Comparison of ENCODE assay signal across 8 cellular contexts in genomic region chr2:101240694-101241093, GRCh38. TPM values are rescaled to one million over a fixed set of nuclear protein-coding genes. Genes with fewer than 3 reads are reported as not detected.
DNase-seq lines count a peak whose midpoint lies in the region; ATAC-seq, FAIRE-seq and TF ChIP-seq lines count a peak whose summit lies in the region.
"Not testable (repeated sequence)": the region's sequence is repeated elsewhere in the genome, so short reads cannot be mapped to it uniquely, and the experiment has no call there.

No MANE protein-coding gene starts in this region.

- H3K36me3 Mint-ChIP-seq in activated CD8-positive, alpha-beta memory T cell treated with anti-CD3 and anti-CD28 coated beads, Interleukin-2, amount 10 ng/mL, durations not matched to agents 7 days and 5 days; endodermal cell (ENCODE audit: low read depth): not testable (repeated sequence)

- not testable (repeated sequence) for ATAC-seq in activated CD8-positive, alpha-beta memory T cell treated with anti-CD3 and anti-CD28 coated beads, Interleukin-2, amount 10 ng/mL, durations not matched to agents 7 days and 5 days; pancreas

- intact Hi-C loops in PC-9 (cut with micrococcal nuclease; ENCODE audit: unreplicated experiment); kidney (cut with DNase I); pancreas (cut with DNase I): not testable (repeated sequence)

- H3K27ac ChIP-seq in ACC112 (ENCODE audit: low read depth, low read length); PC-9; endodermal cell (ENCODE audit: low read depth, low read length): not testable (repeated sequence)
- H3K27ac ChIP-seq in kidney (ENCODE audit: low read depth in 2 of 2, low read length in 2 of 2) (peak overlapping the region in 1 of 2 donors; percentile 37), pancreas (peak overlapping the region; percentile 89 to 96 (median 92))

- not testable (repeated sequence) for H3K4me1 Mint-ChIP-seq in activated CD8-positive, alpha-beta memory T cell treated with anti-CD3 and anti-CD28 coated beads, Interleukin-2, amount 10 ng/mL, durations not matched to agents 7 days and 5 days
- H3K4me1 Mint-ChIP-seq in endodermal cell, result peaks cover 22% of the 10 kb centered on the region

- not testable (repeated sequence) for H3K27me3 Mint-ChIP-seq in activated CD8-positive, alpha-beta memory T cell treated with anti-CD3 and anti-CD28 coated beads, Interleukin-2, amount 10 ng/mL, durations not matched to agents 7 days and 5 days; endodermal cell (ENCODE audit: insufficient read depth)

- not testable (repeated sequence) for H3K9me3 Mint-ChIP-seq in activated CD8-positive, alpha-beta memory T cell treated with anti-CD3 and anti-CD28 coated beads, Interleukin-2, amount 10 ng/mL, durations not matched to agents 7 days and 5 days (ENCODE audit: low read depth)
- peaks cover 41% of the 10 kb centered on the region for H3K9me3 Mint-ChIP-seq in endodermal cell

- not testable (repeated sequence) for H3K4me2 ChIP-seq in PC-9

- H3K27me3 ChIP-seq in ACC112 (ENCODE audit: insufficient read depth, low read length); PC-9 (ENCODE audit: insufficient read depth, low read depth); endodermal cell (ENCODE audit: control insufficient read depth, insufficient read depth, low read length, poor library complexity, severe bottlenecking); pancreas: not testable (repeated sequence)

- not testable (repeated sequence) for H4K20me1 ChIP-seq in PC-9 (ENCODE audit: insufficient read depth)

- peak overlapping the region; percentile 30 for H2AFZ ChIP-seq in ACC112 (ENCODE audit: low read length, unreplicated experiment)
- H2AFZ ChIP-seq in PC-9, result not testable (repeated sequence)

- H3K27ac Mint-ChIP-seq in activated CD8-positive, alpha-beta memory T cell treated with anti-CD3 and anti-CD28 coated beads, Interleukin-2, amount 10 ng/mL, durations not matched to agents 7 days and 5 days, result peak overlapping the region; percentile 31
- peak overlapping the region; percentile 88 for H3K27ac Mint-ChIP-seq in endodermal cell

- H3K9ac ChIP-seq in endodermal cell (ENCODE audit: extremely low read depth, low read length, poor library complexity, severe bottlenecking); kidney (ENCODE audit: low read length in 2 of 2): not testable (repeated sequence)

- not testable (repeated sequence) for H3K9me2 ChIP-seq in PC-9 (ENCODE audit: insufficient read depth)

- H3F3A ChIP-seq in PC-9 (ENCODE audit: insufficient read depth, low read depth), result peaks cover 19% of the 10 kb centered on the region

- BruUV-seq in PC-9 (replicated peaks; lab: Mats Ljungman, UMichigan), result not testable (repeated sequence)

- not testable (repeated sequence) for H3K79me2 ChIP-seq in ACC112 (ENCODE audit: control insufficient read depth, insufficient read depth, low read length, unreplicated experiment); PC-9 (ENCODE audit: low read depth)

- not testable (repeated sequence) for H3K9me3 ChIP-seq in PC-9 (ENCODE audit: insufficient read depth, low read depth); endodermal cell (ENCODE audit: control insufficient read depth, low read length); kidney (ENCODE audit: control insufficient read depth in 1 of 2, low read length in 2 of 2); pancreas

- FAIRE-seq in kidney (lab: Jason Lieb, UNC); pancreas (lab: Jason Lieb, UNC): not testable (repeated sequence)

- DNase-seq in ELR (ENCODE audit: low read depth) (peak; percentile 58), pancreas (peak in 2 of 6 donors; percentile 37 to 40)
- DNase-seq in PC-9; activated CD8-positive, alpha-beta memory T cell treated with anti-CD3 and anti-CD28 coated beads, Interleukin-2, amount 10 ng/mL, durations not matched to agents 7 days and 5 days; endodermal cell; kidney: not testable (repeated sequence)

- WGBS in endodermal cell (ENCODE audit: insufficient coverage in 1 of 2, insufficient read length in 1 of 2), 2 experiments, result 28 to 29% methylated on average over 2 of the region's 2 CpGs
- WGBS in pancreas, 2 donors, result 3 to 5% methylated on average over 2 of the region's 2 CpGs

- TF ChIP-seq CTCF in LNCAP (IDR thresholded peaks at IDR 0.05) (peak; percentile 49; the same call in 1 of the 2 replicates), PC-9 (conservative IDR thresholded peaks at IDR 0.05) (peak; percentile 55), endodermal cell (conservative IDR thresholded peaks at IDR 0.05) (peak; percentile 73), kidney (IDR thresholded peaks at IDR 0.05; ENCODE audit: borderline replicate concordance, extremely low read depth, insufficient read depth) (peak; percentile 45), pancreas (IDR thresholded peaks at IDR 0.05) (peak in 3 of 4 donors; percentile 26 to 45 (median 27))

- peak overlapping the region; percentile 32; the same call in 1 of the 2 replicates for H3K4me3 ChIP-seq in ACC112 (ENCODE audit: low read depth, low read length)
- H3K4me3 ChIP-seq in PC-9; endodermal cell (ENCODE audit: low read length); kidney (ENCODE audit: low read length in 2 of 2): not testable (repeated sequence)
- H3K4me3 ChIP-seq in pancreas, result peak overlapping the region in 2 of 4 donors; percentile 5 to 24

- H3K4me3 Mint-ChIP-seq in activated CD8-positive, alpha-beta memory T cell treated with anti-CD3 and anti-CD28 coated beads, Interleukin-2, amount 10 ng/mL, durations not matched to agents 7 days and 5 days; endodermal cell: not testable (repeated sequence)

- not testable (repeated sequence) for H3K4me1 ChIP-seq in ACC112 (ENCODE audit: control insufficient read depth, insufficient read depth, low read length, unreplicated experiment); endodermal cell (ENCODE audit: control insufficient read depth, insufficient read depth, low read length)
- H3K4me1 ChIP-seq in PC-9 (replicated peaks; ENCODE audit: insufficient read depth), result peaks cover 20% of the 10 kb centered on the region
- peaks cover 4 to 12% of the 10 kb centered on the region in 2 donors for H3K4me1 ChIP-seq in kidney (ENCODE audit: control insufficient read depth in 1 of 2, insufficient read depth in 1 of 2, low read depth in 1 of 2, low read length in 2 of 2)
- peaks cover 10 to 45% (median 29%) of the 10 kb centered on the region in 3 donors for H3K4me1 ChIP-seq in pancreas

- POLR2A ChIA-PET in PC-9 (lab: Charles Lee; ENCODE audit: unreplicated experiment), result interaction anchor here (0.6 kb wide), 1 partner anchor 1681 kb away, joined by 5 read pairs; no protein-coding TSS in a partner anchor

- CTCF ChIA-PET in PC-9 (lab: Charles Lee), result interaction anchor here (0.7 to 1.3 kb wide), 2 partner anchors 10 to 15 kb away, joined by 3 to 4 read pairs; no protein-coding TSS in a partner anchor
- CTCF ChIA-PET in activated CD8-positive, alpha-beta memory T cell treated with anti-CD3 and anti-CD28 coated beads, Interleukin-2, amount 10 ng/mL, durations not matched to agents 7 days and 5 days (lab: Charles Lee), result interaction anchor here (0.8 to 2.8 kb wide), 6 partner anchors 10 to 101 kb away, joined by 3 to 25 read pairs (median 6); partner anchors contain the start of gene CNOT11

- not testable (repeated sequence) for H3K36me3 ChIP-seq in ACC112 (ENCODE audit: insufficient read depth, low read length); PC-9 (ENCODE audit: low read depth); endodermal cell (ENCODE audit: control insufficient read depth, insufficient read depth, low read length); kidney (ENCODE audit: control insufficient read depth in 1 of 2, insufficient read depth in 2 of 2, low read length in 2 of 2); pancreas

RNA-seq across cellular contexts. Expression of gene CNOT11, which starts 12.0 kb away (rescaled TPM):
- total RNA-seq in PC-9 (2021) (39.0 and 60.6 TPM in 2 replicates), endodermal cell (10 to 100 TPM; 46.1 to 49.3 TPM), kidney (45.7 TPM), pancreas (10 to 100 TPM; 15.4 to 25.4 (median 17.6) TPM)
- total RNA-seq in activated CD8-positive, alpha-beta memory T cell treated with anti-CD3 and anti-CD28 coated beads, Interleukin-2, amount 10 ng/mL, durations not matched to agents 7 days and 5 days, result 10 to 100 TPM; 57.4 to 71.9 TPM
- polyA plus RNA-seq in endodermal cell (2013, experiment 1 of 2), result 46.1 TPM
- 36.0 TPM for polyA plus RNA-seq in endodermal cell (2013, experiment 2 of 2)
- polyA plus RNA-seq in kidney (ENCODE audit: insufficient read depth, low read depth, low replicate concordance) (28.4 TPM), pancreas (10 to 100 TPM; 10.2 to 20.3 TPM)
